ENCODE assay signal across 8 cellular contexts in genomic region chrX:16445166-16445752, GRCh38.
A peak's percentile ranks its signal among the peaks of the same experiment; 100 is the strongest.
DNase-seq lines count a peak whose midpoint lies in the region; ATAC-seq and TF ChIP-seq lines count a peak whose summit lies in the region.

No MANE protein-coding gene starts in this region.

- H3K36me3 Mint-ChIP-seq in natural killer cell = no peaks in the 10 kb centered on the region

- no peak overlapping the region for H3K4me3 ChIP-seq in colonic mucosa

- H3K27me3 ChIP-seq in colonic mucosa = no peaks in the 10 kb centered on the region

- no peaks in the 10 kb centered on the region for H3K4me1 ChIP-seq in colonic mucosa

- peaks cover 3 to 17% of the 10 kb centered on the region in 2 donors for H3K27me3 Mint-ChIP-seq in natural killer cell (ENCODE audit: low read depth in 2 of 2)

- H3K27ac Mint-ChIP-seq in natural killer cell = no peak overlapping the region

- H3K36me3 ChIP-seq in colonic mucosa = no peaks in the 10 kb centered on the region

- intact Hi-C loops in colonic mucosa (cut with DNase I) = no loop called here
- intact Hi-C loops in natural killer cell (cut with micrococcal nuclease) = loop anchor here (10.0 kb wide), 2 partner anchors 320 to 680 kb away; partner anchors contain the start of gene GRPR

- peak; percentile 74 for ATAC-seq in GM19035 (IDR thresholded peaks at IDR 0.05; ENCODE audit: unreplicated experiment)
- peak; percentile 50 to 84 (median 64) for ATAC-seq in natural killer cell
- no peak for ATAC-seq in HG02571 (IDR thresholded peaks at IDR 0.05; ENCODE audit: unreplicated experiment)

- TF ChIP-seq CTCF in VCaP (conservative IDR thresholded peaks at IDR 0.05) (peak; percentile 75), colonic mucosa (IDR thresholded peaks at IDR 0.05) (peak; percentile 67), natural killer cell (IDR thresholded peaks at IDR 0.05) (peak; percentile 52)

- H3K9me3 Mint-ChIP-seq in natural killer cell = no peaks in the 10 kb centered on the region

- no peaks in the 10 kb centered on the region for H3K4me1 Mint-ChIP-seq in natural killer cell

- DNase-seq in COLO668 (lab: John Stamatoyannopoulos, UW; ENCODE audit: unreplicated experiment) (peak; percentile 26), KG1 (lab: John Stamatoyannopoulos, UW) (peak; percentile 0), colonic mucosa (peak; percentile 26), natural killer cell (peak; percentile 15), putamen (ENCODE audit: low spot score) (no peak)

- H3K4me3 Mint-ChIP-seq in natural killer cell = no peak overlapping the region

- H3K27ac ChIP-seq in VCaP = no peak overlapping the region
- no peak overlapping the region for H3K27ac ChIP-seq in colonic mucosa

- no peaks in the 10 kb centered on the region for H3K9me3 ChIP-seq in colonic mucosa

- no peak overlapping the region for H3K9ac ChIP-seq in colonic mucosa (ENCODE audit: low read depth in 2 of 2, low read length in 2 of 2)
